ENCODE assay signal across 14 cellular contexts in the genomic region with DNA sequence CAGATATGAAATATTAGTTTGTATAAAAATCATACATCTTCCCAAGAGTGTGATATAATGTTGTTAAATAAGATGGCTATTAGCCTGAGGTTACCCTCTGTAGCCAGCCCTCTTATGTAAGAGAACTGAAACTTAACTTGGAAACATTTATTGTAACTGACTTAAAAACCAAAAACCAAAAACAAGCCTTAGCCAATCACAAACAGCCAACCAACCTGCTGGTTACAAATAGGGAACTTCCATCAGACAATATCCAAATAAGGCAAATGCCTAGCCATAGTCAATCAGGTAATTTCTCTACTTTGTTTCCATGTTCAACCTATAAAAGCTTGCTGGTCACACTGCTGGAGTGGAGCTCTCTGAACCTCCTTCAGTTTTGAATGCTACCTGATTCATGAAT.
DNase-seq lines count a peak whose midpoint lies in the region; ATAC-seq lines count a peak whose summit lies in the region.
"Had no signal": no experiment of that assay in that cellular context is flagged by ENCODE, and none has a peak within 500 bp of the region (broad histone marks: within the 10 kb centered on the region; RNA-seq: fewer than 3 reads in every experiment).

No MANE protein-coding gene starts in this region.

- H3K36me3 Mint-ChIP-seq in stimulated activated effector memory CD8-positive, alpha-beta T cell treated with anti-CD3 and anti-CD28 coated beads, Interleukin-12 subunit alpha, Interleukin-12 subunit beta, amount 100 ng/mL, for 72 hours, result peaks cover 6% of the 10 kb centered on the region

- DNase-seq in activated CD4-positive, CD25-positive, alpha-beta regulatory T cell (lab: John Stamatoyannopoulos, UW), result no peak
- no peak for DNase-seq in stimulated activated effector memory CD8-positive, alpha-beta T cell treated with anti-CD3 and anti-CD28 coated beads, Interleukin-12 subunit alpha, Interleukin-12 subunit beta, amount 100 ng/mL, for 72 hours (ENCODE audit: low spot score in 2 of 2)
- DNase-seq in pons (ENCODE audit: low spot score) (no peak), SHP77 treated with DMSO at 0.1 percent for 48 hours (lab: John Stamatoyannopoulos, UW) (no peak)
- no peak for DNase-seq in activated CD4-positive, alpha-beta T cell treated with anti-CD3 and anti-CD28 coated beads for 4 hours
- DNase-seq: activated T-cell treated with anti-CD3 and anti-CD28 coated beads, Interleukin-2, amount 50 U/mL, for 1 hour; CD8-positive, alpha-beta memory T cell; KBM-7; NCI-H187 treated with DMSO at 0.1 percent for 48 hours; transverse colon had no signal

- no peaks in the 10 kb centered on the region for H3K9me3 Mint-ChIP-seq in stimulated activated effector memory CD8-positive, alpha-beta T cell treated with anti-CD3 and anti-CD28 coated beads, Interleukin-12 subunit alpha, Interleukin-12 subunit beta, amount 100 ng/mL, for 72 hours
- H3K9me3 Mint-ChIP-seq: CD8-positive, alpha-beta memory T cell had no signal

- peaks cover 15% of the 10 kb centered on the region for H3K4me1 Mint-ChIP-seq in stimulated activated effector memory CD8-positive, alpha-beta T cell treated with anti-CD3 and anti-CD28 coated beads, Interleukin-12 subunit alpha, Interleukin-12 subunit beta, amount 100 ng/mL, for 72 hours

- ATAC-seq in activated CD4-positive, CD25-positive, alpha-beta regulatory T cell treated with anti-CD3 and anti-CD28 coated beads, Interleukin-2, amount 50 U/mL, for 24 hours, result peak; percentile 51 to 64
- ATAC-seq in HG02610 (IDR thresholded peaks at IDR 0.05; ENCODE audit: unreplicated experiment), result peak; percentile 53
- ATAC-seq in HG03432 (IDR thresholded peaks at IDR 0.05; ENCODE audit: unreplicated experiment), result peak; percentile 68
- peak; percentile 65 for ATAC-seq in stimulated activated effector memory CD8-positive, alpha-beta T cell treated with anti-CD3 and anti-CD28 coated beads, Interleukin-12 subunit alpha, Interleukin-12 subunit beta, amount 100 ng/mL, for 72 hours
- ATAC-seq: A549 had no signal

- H3K27ac Mint-ChIP-seq in stimulated activated effector memory CD8-positive, alpha-beta T cell treated with anti-CD3 and anti-CD28 coated beads, Interleukin-12 subunit alpha, Interleukin-12 subunit beta, amount 100 ng/mL, for 72 hours, result no peak overlapping the region
- H3K27ac Mint-ChIP-seq: CD8-positive, alpha-beta memory T cell had no signal

- no peak overlapping the region for H3K4me3 Mint-ChIP-seq in stimulated activated effector memory CD8-positive, alpha-beta T cell treated with anti-CD3 and anti-CD28 coated beads, Interleukin-12 subunit alpha, Interleukin-12 subunit beta, amount 100 ng/mL, for 72 hours
- H3K4me3 Mint-ChIP-seq: CD8-positive, alpha-beta memory T cell had no signal
